ENCODE assay signal across 22 cellular contexts in the genomic region with DNA sequence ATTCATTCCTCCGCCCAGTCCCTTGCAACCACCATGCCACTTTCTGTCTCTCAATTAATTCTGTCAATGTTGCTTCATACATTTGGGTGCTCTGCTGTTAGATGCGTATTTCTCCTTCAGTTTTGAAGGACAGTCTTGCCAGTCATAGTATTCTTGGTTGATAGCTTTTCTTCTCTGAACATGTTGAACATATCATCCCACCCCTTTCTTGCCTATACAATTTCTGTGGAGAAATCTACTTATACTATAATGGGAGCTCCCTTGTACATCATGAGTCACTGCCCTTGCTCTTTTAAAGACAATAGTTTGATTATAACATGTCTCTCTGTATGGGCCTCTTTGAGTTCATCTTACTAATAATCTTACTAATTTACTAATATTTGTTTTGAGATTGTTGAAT. TPM values are rescaled to one million over a fixed set of nuclear protein-coding genes. Genes with fewer than 3 reads are reported as not detected.
DNase-seq lines count a peak whose midpoint lies in the region; ATAC-seq, FAIRE-seq and TF ChIP-seq lines count a peak whose summit lies in the region.
"Had no signal": no experiment of that assay in that cellular context is flagged by ENCODE, and none has a peak within 500 bp of the region (broad histone marks: within the 10 kb centered on the region; RNA-seq: fewer than 3 reads in every experiment).

No MANE protein-coding gene starts in this region.

- FAIRE-seq in HTR-8/SVneo (lab: Jason Lieb, UNC) = peak; percentile 31
- FAIRE-seq: D721Med, G401.6, GM12891 had no signal

- POLR2A ChIA-PET in HEK293 (lab: Yijun Ruan, JAX) = no interaction called here

- 91 to 100% methylated on average over 2 of the region's 2 CpGs for WGBS in endodermal cell (ENCODE audit: insufficient coverage in 1 of 2, insufficient read length in 1 of 2), 2 experiments

- H3K27ac Mint-ChIP-seq in endodermal cell = no peak overlapping the region
- H3K27ac Mint-ChIP-seq: CD14-positive monocyte; CD4-positive, alpha-beta memory T cell had no signal

- no peaks in the 10 kb centered on the region for H3K36me3 ChIP-seq in HEK293 (ENCODE audit: control insufficient read depth in 2 of 2, insufficient read depth in 1 of 2, low read length in 2 of 2)
- peaks cover 11% of the 10 kb centered on the region for H3K36me3 ChIP-seq in endodermal cell (ENCODE audit: control insufficient read depth, insufficient read depth, low read length)
- H3K36me3 ChIP-seq: BE2C, BLaER1 had no signal

- peaks cover 25% of the 10 kb centered on the region for H3K4me1 Mint-ChIP-seq in endodermal cell

- H3K4me1 ChIP-seq in HEK293 (ENCODE audit: control insufficient read depth, insufficient read depth, low read length) (peaks cover 8% of the 10 kb centered on the region), endodermal cell (ENCODE audit: control insufficient read depth, insufficient read depth, low read length) (peaks cover 2% of the 10 kb centered on the region)
- H3K4me1 ChIP-seq: BE2C, BLaER1 had no signal

- H3K27me3 ChIP-seq in endodermal cell (ENCODE audit: control insufficient read depth, insufficient read depth, low read length, poor library complexity, severe bottlenecking) = no peaks in the 10 kb centered on the region
- H3K27me3 ChIP-seq: BE2C, BLaER1 had no signal

- no peak overlapping the region for H3K9ac ChIP-seq in endodermal cell (ENCODE audit: extremely low read depth, low read length, poor library complexity, severe bottlenecking)
- H3K9ac ChIP-seq: BLaER1 had no signal

- no peak overlapping the region for H3K27ac ChIP-seq in HEK293 (ENCODE audit: extremely low read depth, low read depth, low read length)
- no peak overlapping the region for H3K27ac ChIP-seq in endodermal cell (ENCODE audit: low read depth, low read length)
- H3K27ac ChIP-seq: BLaER1 had no signal

- no peak for ATAC-seq in HG02623 (IDR thresholded peaks at IDR 0.05; ENCODE audit: unreplicated experiment)

- peaks cover 65% of the 10 kb centered on the region for H3K9me3 Mint-ChIP-seq in endodermal cell

- DNase-seq in HTR-8/SVneo (ENCODE audit: insufficient read length, low spot score) (no peak), endodermal cell (no peak), GM19238 (ENCODE audit: insufficient read length, low spot score) (no peak), NCI-H1417 treated with DMSO at 0.1 percent for 48 hours (lab: John Stamatoyannopoulos, UW) (no peak)
- DNase-seq: 8988T; ACHN; BE2C; C1 segment of cervical spinal cord; Calu3; CD4-positive, alpha-beta memory T cell; CD4-positive, CD25-positive, alpha-beta regulatory T cell; CD8-positive, alpha-beta memory T cell; COR-L47; DMS79 treated with DMSO at 0.1 percent for 48 hours; GF-D8 had no signal

- H3K4me3 Mint-ChIP-seq in endodermal cell = no peak overlapping the region
- H3K4me3 Mint-ChIP-seq: CD14-positive monocyte; CD4-positive, alpha-beta memory T cell; CD4-positive, CD25-positive, alpha-beta regulatory T cell; CD8-positive, alpha-beta memory T cell had no signal

- no peak for TF ChIP-seq CTCF in HEK293 (tag by site-specific recombination; IDR thresholded peaks at IDR 0.05)
- no peak for TF ChIP-seq CTCF in endodermal cell (conservative IDR thresholded peaks at IDR 0.05)

- H3K36me3 Mint-ChIP-seq in endodermal cell (ENCODE audit: low read depth) = peaks cover 46% of the 10 kb centered on the region
- H3K36me3 Mint-ChIP-seq: CD14-positive monocyte had no signal

- no peaks in the 10 kb centered on the region for H3K27me3 Mint-ChIP-seq in endodermal cell (ENCODE audit: insufficient read depth)

- no peak overlapping the region for H3K4me3 ChIP-seq in HEK293 (ENCODE audit: low read depth, low read length)
- H3K4me3 ChIP-seq in endodermal cell (ENCODE audit: low read length) = peak overlapping the region; percentile 61
- H3K4me3 ChIP-seq: BLaER1 had no signal

- CTCF ChIA-PET in HEK293 (lab: Yijun Ruan, JAX) = interaction anchor here (0.8 to 5.6 kb wide), 3 partner anchors 34 to 321 kb away, joined by 3 to 156 read pairs (median 4); partner anchors contain the start of genes B9D1 and RNF112

- H3K9me3 ChIP-seq in HEK293 (ENCODE audit: control insufficient read depth, insufficient read depth, low read depth, low read length) (no peaks in the 10 kb centered on the region; the same call in 1 of the 2 replicates), endodermal cell (ENCODE audit: control insufficient read depth, low read length) (peaks cover 66% of the 10 kb centered on the region)
- H3K9me3 ChIP-seq: BE2C had no signal

TF ChIP-seq in HEK293, 187 proteins besides CTCF, POLR2A, EP300 and RAD21:
- TF ChIP-seq ZNF292 (tag by site-specific recombination; IDR thresholded peaks at IDR 0.05; ENCODE audit: borderline replicate concordance, low read depth) (no peak), SETDB1 (IDR thresholded peaks at IDR 0.05; ENCODE audit: insufficient read length, low read length) (peak; percentile 93)
TF ChIP-seq in HEK293: peak in this region for 1.

RNA-seq across cellular contexts. Expression of gene RNF112, which starts 34.1 kb away (rescaled TPM):
- 1 to 10 TPM; 1.1 to 1.9 TPM for total RNA-seq in endodermal cell
- 1.4 TPM for polyA plus RNA-seq in endodermal cell (2013, experiment 1 of 2)
- polyA plus RNA-seq in endodermal cell (2013, experiment 2 of 2) = 1.1 TPM
- polyA plus RNA-seq: CD14-positive monocyte; CD4-positive, CD25-positive, alpha-beta regulatory T cell; CD8-positive, alpha-beta memory T cell had no signal

RNA-seq across cellular contexts. Expression of gene MFAP4, which starts 58.1 kb away (rescaled TPM):
- 10 to 100 TPM; 11.1 to 36.8 TPM for total RNA-seq in endodermal cell
- polyA plus RNA-seq in endodermal cell (2013, experiment 1 of 2) = 20.4 TPM
- 18.1 TPM for polyA plus RNA-seq in endodermal cell (2013, experiment 2 of 2)
- total RNA-seq: Calu3; CD4-positive, alpha-beta memory T cell; CD4-positive, CD25-positive, alpha-beta regulatory T cell; CD8-positive, alpha-beta memory T cell had no signal
- polyA plus RNA-seq: CD4-positive, alpha-beta memory T cell; CD4-positive, CD25-positive, alpha-beta regulatory T cell; CD8-positive, alpha-beta memory T cell had no signal
